ENCODE assay signal across 21 cellular contexts in the genomic region with DNA sequence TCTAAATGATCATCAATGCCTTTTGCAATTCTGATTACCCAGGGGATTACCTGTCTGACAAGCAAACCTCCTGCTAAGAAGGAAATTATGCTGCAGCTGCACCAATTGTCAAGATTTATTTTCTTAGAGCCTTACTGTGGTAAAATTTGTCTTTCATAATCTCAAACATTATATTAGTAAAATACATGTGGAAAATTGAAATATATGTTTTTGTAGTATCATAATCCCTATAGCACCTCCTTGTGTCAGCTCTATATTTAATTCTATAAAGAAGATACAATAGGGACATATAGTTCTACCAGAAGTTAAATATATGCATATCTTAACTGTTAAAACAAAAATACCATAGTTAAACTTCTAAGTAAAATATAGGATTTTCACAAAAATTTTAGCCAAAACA.
"Had no signal": no experiment of that assay in that cellular context is flagged by ENCODE, and none has a peak within 500 bp of the region (broad histone marks: within the 10 kb centered on the region; RNA-seq: fewer than 3 reads in every experiment).

No MANE protein-coding gene starts in this region.

- H3K9me3 Mint-ChIP-seq: activated CD4-positive, alpha-beta T cell treated with anti-CD3 and anti-CD28 coated beads, Interleukin-2, amount 10 ng/mL, durations not matched to agents 24 days and 14 days had no signal

- H3K4me3 ChIP-seq: gastrocnemius medialis, heart left ventricle, lung, thoracic aorta, upper lobe of right lung had no signal

- H3K4me1 ChIP-seq: gastrocnemius medialis, heart left ventricle, parathyroid adenoma, upper lobe of right lung had no signal

- H3K27me3 Mint-ChIP-seq: activated CD4-positive, alpha-beta T cell treated with anti-CD3 and anti-CD28 coated beads, Interleukin-2, amount 10 ng/mL, durations not matched to agents 24 days and 14 days; activated naive CD8-positive, alpha-beta T cell; dendritic cell treated with granulocyte-macrophage colony-stimulating factor and Interleukin-4, amounts not matched to agents 40 ng/mL and 50 ng/mL, for 4 days had no signal

- H3K4me3 Mint-ChIP-seq: activated CD4-positive, alpha-beta T cell treated with anti-CD3 and anti-CD28 coated beads, Interleukin-2, amount 10 ng/mL, durations not matched to agents 24 days and 14 days; activated naive CD8-positive, alpha-beta T cell; activated T-cell treated with anti-CD3 and anti-CD28 coated beads, Interleukin-2, amount 50 U/mL, for 72 hours; brain; dendritic cell treated with granulocyte-macrophage colony-stimulating factor and Interleukin-4, amounts not matched to agents 40 ng/mL and 50 ng/mL, for 4 days; stimulated activated effector memory CD8-positive, alpha-beta T cell treated with anti-CD3 and anti-CD28 coated beads, Interleukin-12 subunit alpha, Interleukin-12 subunit beta, amount 100 ng/mL, for 72 hours had no signal

- H3K79me2 ChIP-seq: parathyroid adenoma had no signal

- H3K27ac Mint-ChIP-seq: activated CD4-positive, alpha-beta T cell treated with anti-CD3 and anti-CD28 coated beads, Interleukin-2, amount 10 ng/mL, durations not matched to agents 24 days and 14 days; activated naive CD8-positive, alpha-beta T cell; activated T-cell treated with anti-CD3 and anti-CD28 coated beads, Interleukin-2, amount 50 U/mL, for 72 hours; brain; dendritic cell treated with granulocyte-macrophage colony-stimulating factor and Interleukin-4, amounts not matched to agents 40 ng/mL and 50 ng/mL, for 4 days; stimulated activated effector memory CD8-positive, alpha-beta T cell treated with anti-CD3 and anti-CD28 coated beads, Interleukin-12 subunit alpha, Interleukin-12 subunit beta, amount 100 ng/mL, for 72 hours had no signal

- DNase-seq: activated CD4-positive, alpha-beta T cell treated with anti-CD3 and anti-CD28 coated beads, Interleukin-2, amount 10 ng/mL, durations not matched to agents 24 days and 14 days; activated CD4-positive, CD25-positive, alpha-beta regulatory T cell; activated CD8-positive, alpha-beta memory T cell treated with anti-CD3 and anti-CD28 coated beads, Interleukin-2, amount 50 U/mL, for 48 hours; activated gamma-delta T cell treated with Interleukin-2 at 50 U/mL for 16 hours; activated T-cell treated with anti-CD3 and anti-CD28 coated beads, Interleukin-2, amount 50 U/mL, for 72 hours; amygdala; central memory CD4-positive, alpha-beta T cell; effector memory CD4-positive, alpha-beta T cell; gastrocnemius medialis; heart left ventricle; left cardiac atrium; stimulated activated CD4-positive, alpha-beta T cell treated with anti-CD3 and anti-CD28 coated beads, Interleukin-12 subunit alpha, Interleukin-12 subunit beta, amount 100 ng/mL, for 4 hours; stimulated activated CD4-positive, alpha-beta T cell treated with anti-CD3 and anti-CD28 coated beads, Interleukin-2, amount 100 ng/mL, for 24 hours; upper lobe of right lung had no signal

- H3K4me1 Mint-ChIP-seq: activated CD4-positive, alpha-beta T cell treated with anti-CD3 and anti-CD28 coated beads, Interleukin-2, amount 10 ng/mL, durations not matched to agents 24 days and 14 days; brain; stimulated activated effector memory CD8-positive, alpha-beta T cell treated with anti-CD3 and anti-CD28 coated beads, Interleukin-12 subunit alpha, Interleukin-12 subunit beta, amount 100 ng/mL, for 72 hours had no signal

- H2AFZ ChIP-seq: parathyroid adenoma had no signal

- H3K36me3 Mint-ChIP-seq: activated naive CD8-positive, alpha-beta T cell; brain; stimulated activated effector memory CD8-positive, alpha-beta T cell treated with anti-CD3 and anti-CD28 coated beads, Interleukin-12 subunit alpha, Interleukin-12 subunit beta, amount 100 ng/mL, for 72 hours had no signal

- H3K27ac ChIP-seq: gastrocnemius medialis, heart left ventricle, parathyroid adenoma, thoracic aorta, upper lobe of right lung had no signal

- H3K36me3 ChIP-seq: gastrocnemius medialis, heart left ventricle, thoracic aorta, upper lobe of right lung had no signal

- H3K27me3 ChIP-seq: gastrocnemius medialis, heart left ventricle, upper lobe of right lung had no signal

- ATAC-seq: activated T-cell treated with anti-CD3 and anti-CD28 coated beads, Interleukin-2, amount 50 U/mL, for 72 hours; gastrocnemius medialis; heart left ventricle; left cardiac atrium; stimulated activated effector memory CD8-positive, alpha-beta T cell treated with anti-CD3 and anti-CD28 coated beads, Interleukin-12 subunit alpha, Interleukin-12 subunit beta, amount 100 ng/mL, for 72 hours; upper lobe of right lung had no signal

- H3K9ac ChIP-seq: parathyroid adenoma had no signal
